Comparison of ENCODE assay signal across 22 cellular contexts in genomic region chr3:23440416-23441294, GRCh38.
DNase-seq lines count a peak whose midpoint lies in the region; ATAC-seq, FAIRE-seq and TF ChIP-seq lines count a peak whose summit lies in the region.
"Had no signal": no experiment of that assay in that cellular context is flagged by ENCODE, and none has a peak within 500 bp of the region (broad histone marks: within the 10 kb centered on the region; RNA-seq: fewer than 3 reads in every experiment).

No MANE protein-coding gene starts in this region.

- peaks cover 41% of the 10 kb centered on the region for H3K4me1 ChIP-seq in BLaER1
- H3K4me1 ChIP-seq in heart left ventricle: peaks cover 0 to 26% (median 2%) of the 10 kb centered on the region in 12 donors

- H3K27me3 Mint-ChIP-seq in activated CD4-positive, alpha-beta memory T cell treated with anti-CD3 and anti-CD28 coated beads for 36 hours: peaks cover 5% of the 10 kb centered on the region
- no peaks in the 10 kb centered on the region for H3K27me3 Mint-ChIP-seq in naive B cell
- H3K27me3 Mint-ChIP-seq: T-helper 17 cell had no signal

- no peaks in the 10 kb centered on the region for H4K20me1 ChIP-seq in BLaER1

- ATAC-seq in naive B cell (ENCODE audit: low read depth in 2 of 2): no peak
- ATAC-seq in heart left ventricle: no peak
- ATAC-seq: esophagus mucosa, HCT116, left ventricle myocardium superior, T-helper 17 cell had no signal

- no peak overlapping the region for H3K4me3 ChIP-seq in BLaER1
- H3K4me3 ChIP-seq in heart left ventricle: no peak overlapping the region
- H3K4me3 ChIP-seq: skin epidermis had no signal

- FAIRE-seq in GM12891 (lab: Jason Lieb, UNC): peak; percentile 41

- peaks cover 15% of the 10 kb centered on the region; the same call in 1 of the 2 replicates for H3K9me3 ChIP-seq in BLaER1
- no peaks in the 10 kb centered on the region for H3K9me3 ChIP-seq in heart left ventricle

- no peak overlapping the region for H3K4me3 Mint-ChIP-seq in activated CD4-positive, alpha-beta memory T cell treated with anti-CD3 and anti-CD28 coated beads for 36 hours
- H3K4me3 Mint-ChIP-seq in naive B cell: peak overlapping the region in 7 of 8 donors; percentile 55 to 77 (median 67)
- H3K4me3 Mint-ChIP-seq: T-helper 17 cell had no signal

- no peaks in the 10 kb centered on the region for H3K36me3 Mint-ChIP-seq in activated CD4-positive, alpha-beta memory T cell treated with anti-CD3 and anti-CD28 coated beads for 36 hours
- H3K36me3 Mint-ChIP-seq in naive B cell: no peaks in the 10 kb centered on the region

- DNase-seq in GM12891 (ENCODE audit: insufficient read length, low spot score) (no peak), naive B cell (no peak), RWPE1 (ENCODE audit: low spot score) (no peak), Kasumi-1 (lab: John Stamatoyannopoulos, UW) (no peak), HT-29 (ENCODE audit: low spot score) (no peak), heart left ventricle (no peak)
- DNase-seq in activated CD4-positive, alpha-beta memory T cell treated with anti-CD3 and anti-CD28 coated beads for 36 hours: no peak
- DNase-seq: activated CD4-positive, CD25-positive, alpha-beta regulatory T cell; activated CD8-positive, alpha-beta memory T cell treated with anti-CD3 and anti-CD28 coated beads, Interleukin-2, amount 50 U/mL, for 48 hours; amygdala; COR-L47; left ventricle myocardium superior; NCI-H1105 treated with DMSO at 0.1 percent for 48 hours; NCI-H2107; NCI-H524 treated with DMSO at 0.1 percent for 48 hours; stimulated activated CD4-positive, alpha-beta T cell treated with anti-CD3 and anti-CD28 coated beads, Interleukin-4, amount 100 ng/mL, for 1 hour; T-helper 17 cell had no signal

- CTCF ChIA-PET in activated CD4-positive, alpha-beta memory T cell treated with anti-CD3 and anti-CD28 coated beads for 36 hours (lab: Charles Lee): no interaction called here
- CTCF ChIA-PET in RWPE1 (lab: Yijun Ruan, JAX): no interaction called here

- no peaks in the 10 kb centered on the region for H3K9me3 Mint-ChIP-seq in activated CD4-positive, alpha-beta memory T cell treated with anti-CD3 and anti-CD28 coated beads for 36 hours
- peaks cover 0 to 2% (median 0%) of the 10 kb centered on the region in 7 donors for H3K9me3 Mint-ChIP-seq in naive B cell

- H3K27ac ChIP-seq in BLaER1 (peak overlapping the region; percentile 40; the same call in 1 of the 2 replicates), RWPE1 (no peak overlapping the region), heart left ventricle (peak overlapping the region in 2 of 12 donors; percentile 2 to 7)
- H3K27ac ChIP-seq: KMS-11 had no signal

- WGBS in heart left ventricle, 4 donors: 68 to 78% (median 74%) methylated on average over 12 of the region's 12 CpGs

- H3K4me2 ChIP-seq in BLaER1: peak overlapping the region; percentile 57
- H3K4me2 ChIP-seq: KMS-11 had no signal

- H3K27me3 ChIP-seq in BLaER1 (no peaks in the 10 kb centered on the region), heart left ventricle (no peaks in the 10 kb centered on the region)

- TF ChIP-seq POLR2A in GM12891 (IDR thresholded peaks at IDR 0.05; ENCODE audit: low read depth, low read length) (no peak), heart left ventricle (IDR thresholded peaks at IDR 0.05) (no peak)

- peak overlapping the region; percentile 73 for H3K27ac Mint-ChIP-seq in activated CD4-positive, alpha-beta memory T cell treated with anti-CD3 and anti-CD28 coated beads for 36 hours
- H3K27ac Mint-ChIP-seq in naive B cell: peak overlapping the region in 4 of 6 donors; percentile 26 to 74 (median 56)
- H3K27ac Mint-ChIP-seq: T-helper 17 cell had no signal

- TF ChIP-seq CTCF in RWPE1 (conservative IDR thresholded peaks at IDR 0.05; ENCODE audit: low read depth) (no peak), heart left ventricle (IDR thresholded peaks at IDR 0.05) (no peak)

- POLR2A ChIA-PET in activated CD4-positive, alpha-beta memory T cell treated with anti-CD3 and anti-CD28 coated beads for 36 hours (lab: Charles Lee): interaction anchor here (0.6 kb wide), 1 partner anchor 14 kb away, joined by 7 read pairs; no protein-coding TSS in a partner anchor
- POLR2A ChIA-PET in RWPE1 (lab: Yijun Ruan, JAX; ENCODE audit: low non-redundant PET): interaction anchor here (0.6 kb wide), 1 partner anchor 155 kb away, joined by 3 read pairs; no protein-coding TSS in a partner anchor

- peaks cover 16% of the 10 kb centered on the region for H3K4me1 Mint-ChIP-seq in activated CD4-positive, alpha-beta memory T cell treated with anti-CD3 and anti-CD28 coated beads for 36 hours (ENCODE audit: low read depth)
- peaks cover 67 to 73% (median 69%) of the 10 kb centered on the region in 3 donors for H3K4me1 Mint-ChIP-seq in naive B cell

- no peak overlapping the region for H3K9ac ChIP-seq in BLaER1
- H3K9ac ChIP-seq: KMS-11 had no signal

- no peaks in the 10 kb centered on the region for H3K36me3 ChIP-seq in BLaER1
- H3K36me3 ChIP-seq in heart left ventricle: no peaks in the 10 kb centered on the region

- intact Hi-C loops in activated CD4-positive, alpha-beta memory T cell treated with anti-CD3 and anti-CD28 coated beads for 36 hours (cut with micrococcal nuclease): no loop called here
- intact Hi-C loops in heart left ventricle (cut with DNase I): no loop called here

TF ChIP-seq in GM12891, 5 proteins besides CTCF, POLR2A, EP300 and RAD21:
- TF ChIP-seq TAF1 (IDR thresholded peaks at IDR 0.05; ENCODE audit: low read depth, low read length): no peak
- TF ChIP-seq SPI1 (IDR thresholded peaks at IDR 0.05; ENCODE audit: low read depth, low read length): peak; percentile 46
